Comparison of ENCODE assay signal across 7 cellular contexts in genomic region chr18:22091341-22091740, GRCh38.
"Had no signal": no experiment of that assay in that cellular context is flagged by ENCODE, and none has a peak within 500 bp of the region (broad histone marks: within the 10 kb centered on the region; RNA-seq: fewer than 3 reads in every experiment).

No MANE protein-coding gene starts in this region.

- H3K4me2 ChIP-seq: GM23338 had no signal

- FAIRE-seq: H1, H54, HTR-8/SVneo had no signal

- H2AFZ ChIP-seq: GM23338 had no signal

- H3K4me3 ChIP-seq: GM23338 had no signal

- DNase-seq: H9, HCEC 1CT, KBM-7 had no signal

- ATAC-seq: GM23338 had no signal
